In genomic region chr22:36912694-36913430, GRCh38 we compare ENCODE assay signal across 14 cellular contexts. TPM values are rescaled to one million over a fixed set of nuclear protein-coding genes. Genes with fewer than 3 reads are reported as not detected.
DNase-seq lines count a peak whose midpoint lies in the region; ATAC-seq, FAIRE-seq and TF ChIP-seq lines count a peak whose summit lies in the region.
"Had no signal": no experiment of that assay in that cellular context is flagged by ENCODE, and none has a peak within 500 bp of the region (broad histone marks: within the 10 kb centered on the region; RNA-seq: fewer than 3 reads in every experiment).

No MANE protein-coding gene starts in this region.

- CTCF ChIA-PET in H1 (lab: Charles Lee; ENCODE audit: partially characterized antibody), result interaction anchor here (1.0 to 2.1 kb wide), 5 partner anchors 9 to 34 kb away, joined by 3 to 6 read pairs (median 4); no protein-coding TSS in a partner anchor

- no peak for TF ChIP-seq EP300 in H1 (IDR thresholded peaks at IDR 0.05; ENCODE audit: borderline replicate concordance in 1 of 2, low read depth in 2 of 2, low read length in 2 of 2)

- H3K4me1 Mint-ChIP-seq in CD4-positive, CD25-positive, alpha-beta regulatory T cell, result peaks cover 19 to 48% (median 24%) of the 10 kb centered on the region in 4 donors

- H3K4me3 ChIP-seq in CD4-positive, CD25-positive, alpha-beta regulatory T cell (ENCODE audit: low read depth, low read length), result peak overlapping the region; percentile 45
- H3K4me3 ChIP-seq in HUES48 (ENCODE audit: low read depth, low read length), result no peak overlapping the region
- H3K4me3 ChIP-seq in H1 (ENCODE audit: extremely low read depth in 1 of 4, insufficient read depth in 2 of 4, low read depth in 3 of 4, low read length in 4 of 4), result peak overlapping the region in 1 of 4 experiments; percentile 32; a peak in 2 of 8 replicates
- peak overlapping the region in 1 of 2 donors; percentile 23 for H3K4me3 ChIP-seq in neuronal stem cell (ENCODE audit: low read length in 2 of 2)
- H3K4me3 ChIP-seq: MG63 had no signal

- peak overlapping the region; percentile 51 for H3K27ac ChIP-seq in CD4-positive, CD25-positive, alpha-beta regulatory T cell (ENCODE audit: insufficient read depth, low read length, poor library complexity, severe bottlenecking)
- H3K27ac ChIP-seq in HUES48 (ENCODE audit: low read depth, low read length) (peak overlapping the region; percentile 74), H1 (ENCODE audit: low read depth, low read length) (no peak overlapping the region), neuronal stem cell (replicated peaks; ENCODE audit: low read length) (no peak overlapping the region)

- no peak overlapping the region for H3K4ac ChIP-seq in H1 (replicated peaks; ENCODE audit: insufficient read length, low read depth, low read length)
- no peak overlapping the region for H3K4ac ChIP-seq in neuronal stem cell (ENCODE audit: low read length)

- H2BK5ac ChIP-seq in H1 (ENCODE audit: low read depth, low read length), result no peak overlapping the region; the same call in 1 of the 2 replicates
- no peak overlapping the region for H2BK5ac ChIP-seq in neuronal stem cell (ENCODE audit: low read length)

- H2AFZ ChIP-seq in H1 (ENCODE audit: low read length) (no peak overlapping the region), neuronal stem cell (ENCODE audit: low read length) (no peak overlapping the region)

- no peaks in the 10 kb centered on the region for H3K79me2 ChIP-seq in H1 (ENCODE audit: control insufficient read depth in 1 of 2, insufficient read depth in 2 of 2, low read length in 2 of 2)

- H2BK20ac ChIP-seq in H1 (ENCODE audit: low read length), result peak overlapping the region; percentile 62; the same call in 1 of the 2 replicates

- peaks cover 15% of the 10 kb centered on the region for H3K4me1 ChIP-seq in CD4-positive, CD25-positive, alpha-beta regulatory T cell (ENCODE audit: control insufficient read depth, insufficient read depth, low read length, poor library complexity, severe bottlenecking)
- H3K4me1 ChIP-seq in HUES48 (ENCODE audit: control insufficient read depth, insufficient read depth, low read length) (peaks cover 16% of the 10 kb centered on the region), H1 (replicated peaks in 1 of 4; ENCODE audit: control insufficient read depth in 3 of 4, insufficient read depth in 4 of 4, low read length in 3 of 4) (peaks cover 4 to 13% (median 8%) of the 10 kb centered on the region in 4 experiments), neuronal stem cell (ENCODE audit: control insufficient read depth in 2 of 2, insufficient read depth in 1 of 2, low read depth in 1 of 2, low read length in 2 of 2) (no peaks in the 10 kb centered on the region)
- H3K4me1 ChIP-seq: pancreas had no signal

- H3K9ac ChIP-seq in HUES48 (ENCODE audit: low read depth, low read length) (no peak overlapping the region), H1 (replicated peaks in 1 of 4; ENCODE audit: extremely low read depth in 1 of 4, low read depth in 3 of 4, low read length in 3 of 4) (no peak overlapping the region), neuronal stem cell (ENCODE audit: low read depth, low read length, poor library complexity) (no peak overlapping the region)

- no peak overlapping the region for H3K56ac ChIP-seq in H1 (replicated peaks; ENCODE audit: insufficient read length, low read depth, low read length)

- H3K23ac ChIP-seq in H1 (ENCODE audit: insufficient read length) (no peak overlapping the region), neuronal stem cell (ENCODE audit: low read depth, low read length, poor library complexity) (no peak overlapping the region)

- H3K27me3 ChIP-seq in CD4-positive, CD25-positive, alpha-beta regulatory T cell (ENCODE audit: control insufficient read depth, insufficient read depth, low read length), result no peaks in the 10 kb centered on the region
- H3K27me3 ChIP-seq in HUES48 (ENCODE audit: control insufficient read depth, insufficient read depth, low read length) (peaks cover 68% of the 10 kb centered on the region), H1 (replicated peaks in 1 of 4; ENCODE audit: control insufficient read depth in 3 of 4, extremely low read depth in 1 of 4, insufficient read depth in 3 of 4, low read length in 3 of 4) (peaks cover 10 to 48% (median 29%) of the 10 kb centered on the region in 4 experiments), neuronal stem cell (ENCODE audit: control insufficient read depth in 3 of 3, insufficient read depth in 3 of 3, low read depth in 1 of 3, low read length in 3 of 3) (peaks cover 0 to 36% (median 0%) of the 10 kb centered on the region in 3 experiments)

- FAIRE-seq in H1 (lab: Jason Lieb, UNC), result no peak
- FAIRE-seq: pancreas had no signal

- no peak for TF ChIP-seq CTCF in H1 (IDR thresholded peaks at IDR 0.05; ENCODE audit: control extremely low read depth in 1 of 3, insufficient read depth in 1 of 3, low read depth in 1 of 3, low read length in 3 of 3)

- no peak overlapping the region for H4K5ac ChIP-seq in H1 (ENCODE audit: insufficient read length, low read depth, low read length)

- no peak for TF ChIP-seq RAD21 in H1 (IDR thresholded peaks at IDR 0.05 in 1 of 2, conservative IDR thresholded peaks at IDR 0.05 in 1 of 2; ENCODE audit: low read depth in 2 of 2, low read length in 2 of 2)

- H4K8ac ChIP-seq in H1 (ENCODE audit: extremely low read depth, insufficient read depth, low read length) (no peak overlapping the region), neuronal stem cell (ENCODE audit: low read depth, low read length) (no peak overlapping the region)

- no peak overlapping the region for H3K14ac ChIP-seq in H1 (ENCODE audit: insufficient read length)
- H3K14ac ChIP-seq in neuronal stem cell (ENCODE audit: low read length), result no peak overlapping the region

- H3K36me3 ChIP-seq in CD4-positive, CD25-positive, alpha-beta regulatory T cell (ENCODE audit: control insufficient read depth, insufficient read depth, low read length), result no peaks in the 10 kb centered on the region
- no peaks in the 10 kb centered on the region for H3K36me3 ChIP-seq in HUES48 (ENCODE audit: control insufficient read depth, insufficient read depth, low read length)
- H3K36me3 ChIP-seq in H1 (ENCODE audit: control insufficient read depth in 2 of 4, insufficient read depth in 4 of 4, low read length in 3 of 4), result no peaks in the 10 kb centered on the region
- no peaks in the 10 kb centered on the region for H3K36me3 ChIP-seq in neuronal stem cell (replicated peaks in 1 of 2; ENCODE audit: control insufficient read depth in 2 of 2, insufficient read depth in 2 of 2, low read length in 2 of 2)
- H3K36me3 ChIP-seq: MG63, pancreas had no signal

- POLR2A ChIA-PET in H1 (lab: Charles Lee; ENCODE audit: partially characterized antibody), result interaction anchor here (4.7 kb wide), 1 partner anchor 11 kb away, joined by 28 read pairs; no protein-coding TSS in a partner anchor

- H2BK120ac ChIP-seq in H1 (replicated peaks; ENCODE audit: low read depth, low read length) (no peak overlapping the region), neuronal stem cell (ENCODE audit: low read depth, low read length) (no peak overlapping the region)

- H3K9me3 ChIP-seq in CD4-positive, CD25-positive, alpha-beta regulatory T cell (ENCODE audit: control insufficient read depth in 2 of 2, low read length in 2 of 2), result no peaks in the 10 kb centered on the region
- H3K9me3 ChIP-seq in HUES48 (ENCODE audit: control insufficient read depth, insufficient read depth, low read length) (no peaks in the 10 kb centered on the region), H1 (ENCODE audit: insufficient read depth in 2 of 2, low read depth in 1 of 2, low read length in 1 of 2) (no peaks in the 10 kb centered on the region), neuronal stem cell (replicated peaks in 1 of 2; ENCODE audit: control insufficient read depth in 2 of 2, insufficient read depth in 1 of 2, low read depth in 1 of 2, low read length in 2 of 2) (no peaks in the 10 kb centered on the region)
- H3K9me3 ChIP-seq: MG63, pancreas had no signal

- no peaks in the 10 kb centered on the region for H3K23me2 ChIP-seq in H1 (ENCODE audit: low read depth, low read length)

- H3K4me2 ChIP-seq in H1 (ENCODE audit: insufficient read depth in 1 of 2, low read depth in 2 of 2, low read length in 2 of 2), result peak overlapping the region; percentile 55 to 59; a peak in 2 of 4 replicates
- no peak overlapping the region for H3K4me2 ChIP-seq in neuronal stem cell (ENCODE audit: insufficient read depth, low read length, poor library complexity, severe bottlenecking)

- no peak for DNase-seq in CD4-positive, CD25-positive, alpha-beta regulatory T cell
- DNase-seq in H1 (ENCODE audit: low read depth in 1 of 2, low spot score in 2 of 2), result no peak
- DNase-seq in neuronal stem cell (ENCODE audit: low spot score), result no peak
- no peak for DNase-seq in stimulated activated CD4-positive, alpha-beta T cell treated with anti-CD3 and anti-CD28 coated beads, Interleukin-4, amount 100 ng/mL, for 4 hours
- DNase-seq in 8988T, result no peak
- DNase-seq in cerebellar nuclear complex (lab: John Stamatoyannopoulos, UW), result no peak
- DNase-seq: effector CD8-positive, alpha-beta T cell; MG63 had no signal

- no peak for TF ChIP-seq POLR2A in H1 (IDR thresholded peaks at IDR 0.05; ENCODE audit: control extremely low read depth in 1 of 2, low read depth in 2 of 2, low read length in 2 of 2)

- H3K36me3 Mint-ChIP-seq in CD4-positive, CD25-positive, alpha-beta regulatory T cell, result no peaks in the 10 kb centered on the region
- H3K36me3 Mint-ChIP-seq: CD8-positive, alpha-beta T cell had no signal

- H3K18ac ChIP-seq in H1 (ENCODE audit: extremely low read depth, low read length) (0 out of 2 replicates have a peak overlapping the region, but pooled peaks have one; percentile 39), neuronal stem cell (ENCODE audit: low read length) (no peak overlapping the region)

- peak overlapping the region; percentile 96 for H2BK12ac ChIP-seq in H1 (ENCODE audit: low read depth, low read length)
- H2BK12ac ChIP-seq in neuronal stem cell (ENCODE audit: low read length), result no peak overlapping the region

- WGBS in H1 (ENCODE audit: extremely low coverage in 1 of 2, insufficient coverage in 1 of 2, insufficient read length in 1 of 2, insufficient replicate concordance in 2 of 2, low coverage in 1 of 2, low lambda C conversion rate in 2 of 2, missing lambda C conversion rate in 1 of 2), 2 experiments, result 88% methylated on average over 8 of the region's 8 CpGs; no CpG with 5 or more reads in 1 of the 2 experiments
- no CpG with 5 or more reads among the region's 8 CpGs for WGBS in neuronal stem cell (ENCODE audit: extremely low coverage in 2 of 2, insufficient read length in 2 of 2, insufficient replicate concordance in 1 of 2), 2 donors

- peak overlapping the region; percentile 87 to 92 (median 92) for H3K27ac Mint-ChIP-seq in CD4-positive, CD25-positive, alpha-beta regulatory T cell
- H3K27ac Mint-ChIP-seq: CD8-positive, alpha-beta T cell had no signal

- no peak for ATAC-seq in CD4-positive, CD25-positive, alpha-beta regulatory T cell (ENCODE audit: low read depth in 2 of 2)
- ATAC-seq in GM18907 (IDR thresholded peaks at IDR 0.05; ENCODE audit: unreplicated experiment), result no peak
- ATAC-seq: CD8-positive, alpha-beta T cell had no signal

- no peaks in the 10 kb centered on the region for H3K79me1 ChIP-seq in H1 (ENCODE audit: low read depth, low read length)
- H3K79me1 ChIP-seq in neuronal stem cell (ENCODE audit: low read depth, low read length), result no peaks in the 10 kb centered on the region

- H2BK15ac ChIP-seq in H1 (ENCODE audit: low read length), result no peak overlapping the region
- H2BK15ac ChIP-seq in neuronal stem cell (ENCODE audit: low read length), result no peak overlapping the region

- H4K91ac ChIP-seq in H1 (replicated peaks; ENCODE audit: insufficient read length, low read length) (no peak overlapping the region), neuronal stem cell (ENCODE audit: low read depth, low read length, poor library complexity) (no peak overlapping the region)

- no peaks in the 10 kb centered on the region for H4K20me1 ChIP-seq in H1 (replicated peaks in 1 of 2; ENCODE audit: control insufficient read depth in 1 of 2, insufficient read depth in 2 of 2, low read length in 2 of 2)

- H2AK5ac ChIP-seq in H1 (ENCODE audit: low read depth, low read length) (peak overlapping the region; percentile 92), neuronal stem cell (ENCODE audit: low read depth, low read length) (peak overlapping the region; percentile 37)

- peak overlapping the region; percentile 84 to 96 (median 93) for H3K4me3 Mint-ChIP-seq in CD4-positive, CD25-positive, alpha-beta regulatory T cell
- H3K4me3 Mint-ChIP-seq: CD8-positive, alpha-beta T cell had no signal

- no peaks in the 10 kb centered on the region for H3K9me3 Mint-ChIP-seq in CD4-positive, CD25-positive, alpha-beta regulatory T cell
- H3K9me3 Mint-ChIP-seq: CD8-positive, alpha-beta T cell had no signal

- H3K27me3 Mint-ChIP-seq in CD4-positive, CD25-positive, alpha-beta regulatory T cell, result no peaks in the 10 kb centered on the region

RNA-seq across cellular contexts. Expression of gene CSF2RB, which starts 0.6 kb away (rescaled TPM):
- total RNA-seq in CD4-positive, CD25-positive, alpha-beta regulatory T cell, result 27.0 TPM
- polyA plus RNA-seq in CD4-positive, CD25-positive, alpha-beta regulatory T cell, result 10 to 100 TPM in 2 of 4 donors, 1 to 10 TPM in 2; 5.7 to 10.6 (median 8.8) TPM
- total RNA-seq in H1 (2021; fragmentation: NEBNext Ultra II Directional; extraction: Animal tissue kit (Norgen Biotek cat#: 25700)), result not detected in 2 replicates
- polyA plus RNA-seq in H1 (2011; rRNA removed), result 0.02 TPM in 1 of 2 replicates, not detected in the other
- polyA plus RNA-seq in H1 (2011; cell fraction: cytosol; rRNA removed), result not detected
- polyA plus RNA-seq in H1 (2011; cell fraction: nucleus; rRNA removed), result 0.14 TPM
- polyA plus RNA-seq in H1 (2012, experiment 1 of 2), result not detected in 4 replicates
- polyA plus RNA-seq in H1 (2012, experiment 2 of 2), result not detected
- polyA plus RNA-seq in H1 (2013, experiment 1 of 2), result 0.02 TPM
- polyA plus RNA-seq in H1 (2013, experiment 2 of 2), result not detected
- not detected in 2 replicates for polyA minus RNA-seq in H1 (2011; rRNA and poly(A)+ RNA removed)
- not detected for polyA minus RNA-seq in H1 (2011; cell fraction: cytosol; rRNA and poly(A)+ RNA removed)
- not detected for polyA minus RNA-seq in H1 (2011; cell fraction: nucleus; rRNA and poly(A)+ RNA removed)
- polyA plus RNA-seq in neuronal stem cell (2013, experiment 1 of 2), result 0.01 TPM
- 0.01 TPM for polyA plus RNA-seq in neuronal stem cell (2013, experiment 2 of 2)
- total RNA-seq: RPMI7951 had no signal

RNA-seq across cellular contexts. Expression of gene NCF4, which starts 52.1 kb away (rescaled TPM):
- total RNA-seq in CD4-positive, CD25-positive, alpha-beta regulatory T cell, result 53.1 TPM
- 100 to 1,000 TPM in 2 of 4 donors, 10 to 100 TPM in 2; 57.8 to 126 (median 84.6) TPM for polyA plus RNA-seq in CD4-positive, CD25-positive, alpha-beta regulatory T cell
- not detected in 2 replicates for total RNA-seq in H1 (2021; fragmentation: NEBNext Ultra II Directional; extraction: Animal tissue kit (Norgen Biotek cat#: 25700))
- polyA plus RNA-seq in H1 (2011; rRNA removed), result 0.20 TPM in 1 of 2 replicates, not detected in the other
- 0.10 TPM for polyA plus RNA-seq in H1 (2011; cell fraction: cytosol; rRNA removed)
- polyA plus RNA-seq in H1 (2011; cell fraction: nucleus; rRNA removed), result 0.09 TPM
- not detected in 4 replicates for polyA plus RNA-seq in H1 (2012, experiment 1 of 2)
- not detected for polyA plus RNA-seq in H1 (2012, experiment 2 of 2)
- polyA plus RNA-seq in H1 (2013, experiment 1 of 2), result 0.08 TPM
- polyA plus RNA-seq in H1 (2013, experiment 2 of 2), result not detected
- not detected in 2 replicates for polyA minus RNA-seq in H1 (2011; rRNA and poly(A)+ RNA removed)
- polyA minus RNA-seq in H1 (2011; cell fraction: cytosol; rRNA and poly(A)+ RNA removed), result not detected
- not detected for polyA minus RNA-seq in H1 (2011; cell fraction: nucleus; rRNA and poly(A)+ RNA removed)
- polyA plus RNA-seq in neuronal stem cell (2013, experiment 1 of 2), result not detected
- not detected for polyA plus RNA-seq in neuronal stem cell (2013, experiment 2 of 2)
- total RNA-seq: kidney epithelial cell, RPMI7951 had no signal

Comparison
In these comparisons a context has a peak if more than half of its experiments do, and no peak if none do; other contexts are left out.
1. H3K27ac ChIP-seq: peak in CD4-positive, CD25-positive, alpha-beta regulatory T cell (single experiment) and HUES48 (single experiment); none in H1 (single experiment) and neuronal stem cell (single experiment).
2. RNA of gene CSF2RB, which starts 0.6 kb away (total RNA-seq): 27.0 TPM in CD4-positive, CD25-positive, alpha-beta regulatory T cell (single experiment); not detected in H1; every median in the first group is over 10 times any median in the second.
3. RNA of gene NCF4, which starts 52.1 kb away (total RNA-seq): 53.1 TPM in CD4-positive, CD25-positive, alpha-beta regulatory T cell (single experiment); not detected in H1; every median in the first group is over 10 times any median in the second.